1 cellular context compared by ENCODE assay signal in the genomic region with DNA sequence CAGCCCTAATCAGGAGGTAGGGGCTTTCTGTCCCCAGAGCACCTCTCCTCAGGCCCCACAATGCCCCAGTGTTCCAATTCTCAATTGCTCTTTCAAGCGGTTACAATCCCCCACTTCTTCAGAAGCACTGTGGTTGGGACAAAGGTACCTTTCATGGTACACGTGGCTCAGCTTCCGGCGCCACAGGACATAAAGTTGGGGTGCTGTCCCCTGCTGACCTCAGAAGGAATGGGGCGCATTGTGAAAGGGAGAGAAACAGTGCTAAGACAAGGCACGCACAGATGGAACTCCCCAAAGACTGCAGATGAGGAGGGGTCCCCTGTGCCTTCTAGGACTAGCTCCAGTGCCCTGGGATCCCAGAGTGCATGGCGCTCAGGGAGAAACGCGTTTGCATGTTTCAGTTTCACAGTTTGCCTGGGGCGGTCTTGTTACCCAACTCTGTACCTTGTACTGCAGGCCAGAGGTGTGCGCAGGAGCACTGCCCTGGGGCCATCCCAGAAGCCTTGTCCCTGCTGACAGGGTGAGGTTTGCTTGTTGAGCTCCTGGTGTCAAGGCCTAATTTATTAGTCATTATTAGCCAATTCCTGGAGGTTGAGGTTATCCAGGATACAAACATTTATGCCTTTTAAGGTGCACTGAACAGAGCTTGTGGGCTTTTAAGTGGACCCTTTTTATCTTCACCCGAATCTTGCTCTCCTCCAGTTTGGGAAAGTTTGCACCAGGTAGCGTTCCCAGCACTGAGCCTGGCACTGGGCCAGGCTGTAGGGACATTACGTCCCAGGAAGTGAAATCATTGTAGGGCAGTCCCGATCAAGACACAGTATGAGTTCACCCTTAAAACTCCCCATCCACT.
TF ChIP-seq lines count a peak whose summit lies in the region.

No MANE protein-coding gene starts in this region.

TF ChIP-seq in GM12878, 131 proteins besides CTCF, POLR2A, EP300 and RAD21:
- TF ChIP-seq RELA (IDR thresholded peaks at IDR 0.05; ENCODE audit: borderline replicate concordance, partially characterized antibody): no peak
- TF ChIP-seq SREBF2 (IDR thresholded peaks at IDR 0.05; ENCODE audit: low read length): no peak
- TF ChIP-seq, protein P1, sequence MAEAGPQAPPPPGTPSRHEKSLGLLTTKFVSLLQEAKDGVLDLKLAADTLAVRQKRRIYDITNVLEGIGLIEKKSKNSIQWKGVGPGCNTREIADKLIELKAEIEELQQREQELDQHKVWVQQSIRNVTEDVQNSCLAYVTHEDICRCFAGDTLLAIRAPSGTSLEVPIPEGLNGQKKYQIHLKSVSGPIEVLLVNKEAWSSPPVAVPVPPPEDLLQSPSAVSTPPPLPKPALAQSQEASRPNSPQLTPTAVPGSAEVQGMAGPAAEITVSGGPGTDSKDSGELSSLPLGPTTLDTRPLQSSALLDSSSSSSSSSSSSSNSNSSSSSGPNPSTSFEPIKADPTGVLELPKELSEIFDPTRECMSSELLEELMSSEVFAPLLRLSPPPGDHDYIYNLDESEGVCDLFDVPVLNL (IDR thresholded peaks at IDR 0.05; ENCODE audit: low read depth, low read length): no peak
- no peak for TF ChIP-seq RB1 (IDR thresholded peaks at IDR 0.05; ENCODE audit: borderline replicate concordance)
- no peak for TF ChIP-seq ZNF207 (IDR thresholded peaks at IDR 0.05; ENCODE audit: borderline replicate concordance)
- no peak for TF ChIP-seq KDM1A (IDR thresholded peaks at IDR 0.05; ENCODE audit: borderline replicate concordance)
- no peak for TF ChIP-seq WRNIP1 (IDR thresholded peaks at IDR 0.05; ENCODE audit: borderline replicate concordance, low read depth, low read length)
- no peak for TF ChIP-seq SMARCA5 (IDR thresholded peaks at IDR 0.05)
- TF ChIP-seq CREB1 (IDR thresholded peaks at IDR 0.05; ENCODE audit: low read depth): peak; percentile 43; the same call in 1 of the 2 replicates
- 0 out of 2 replicates have a peak, but pooled peaks have one; percentile 31 for TF ChIP-seq NR2F1 (conservative IDR thresholded peaks at IDR 0.05)
- no peak for TF ChIP-seq RCOR1 (conservative IDR thresholded peaks at IDR 0.05; ENCODE audit: low read depth, low read length)
- TF ChIP-seq GABPA (IDR thresholded peaks at IDR 0.05; ENCODE audit: low read depth): peak; percentile 25; the same call in 1 of the 2 replicates
- TF ChIP-seq IKZF2 (IDR thresholded peaks at IDR 0.05): no peak
- TF ChIP-seq PAX8 (IDR thresholded peaks at IDR 0.05): no peak
- TF ChIP-seq, protein P2, sequence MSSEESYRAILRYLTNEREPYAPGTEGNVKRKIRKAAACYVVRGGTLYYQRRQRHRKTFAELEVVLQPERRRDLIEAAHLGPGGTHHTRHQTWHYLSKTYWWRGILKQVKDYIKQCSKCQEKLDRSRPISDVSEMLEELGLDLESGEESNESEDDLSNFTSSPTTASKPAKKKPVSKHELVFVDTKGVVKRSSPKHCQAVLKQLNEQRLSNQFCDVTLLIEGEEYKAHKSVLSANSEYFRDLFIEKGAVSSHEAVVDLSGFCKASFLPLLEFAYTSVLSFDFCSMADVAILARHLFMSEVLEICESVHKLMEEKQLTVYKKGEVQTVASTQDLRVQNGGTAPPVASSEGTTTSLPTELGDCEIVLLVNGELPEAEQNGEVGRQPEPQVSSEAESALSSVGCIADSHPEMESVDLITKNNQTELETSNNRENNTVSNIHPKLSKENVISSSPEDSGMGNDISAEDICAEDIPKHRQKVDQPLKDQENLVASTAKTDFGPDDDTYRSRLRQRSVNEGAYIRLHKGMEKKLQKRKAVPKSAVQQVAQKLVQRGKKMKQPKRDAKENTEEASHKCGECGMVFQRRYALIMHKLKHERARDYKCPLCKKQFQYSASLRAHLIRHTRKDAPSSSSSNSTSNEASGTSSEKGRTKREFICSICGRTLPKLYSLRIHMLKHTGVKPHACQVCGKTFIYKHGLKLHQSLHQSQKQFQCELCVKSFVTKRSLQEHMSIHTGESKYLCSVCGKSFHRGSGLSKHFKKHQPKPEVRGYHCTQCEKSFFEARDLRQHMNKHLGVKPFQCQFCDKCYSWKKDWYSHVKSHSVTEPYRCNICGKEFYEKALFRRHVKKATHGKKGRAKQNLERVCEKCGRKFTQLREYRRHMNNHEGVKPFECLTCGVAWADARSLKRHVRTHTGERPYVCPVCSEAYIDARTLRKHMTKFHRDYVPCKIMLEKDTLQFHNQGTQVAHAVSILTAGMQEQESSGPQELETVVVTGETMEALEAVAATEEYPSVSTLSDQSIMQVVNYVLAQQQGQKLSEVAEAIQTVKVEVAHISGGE (CRISPR knock-in tag; IDR thresholded peaks at IDR 0.05): no peak
- no peak for TF ChIP-seq HDAC6 (IDR thresholded peaks at IDR 0.05; ENCODE audit: unreplicated experiment)
- no peak for TF ChIP-seq MEF2A (IDR thresholded peaks at IDR 0.05; ENCODE audit: insufficient read depth, low read depth, low read length)
- no peak for TF ChIP-seq SP1 (IDR thresholded peaks at IDR 0.05; ENCODE audit: low read depth, low read length)
- peak; percentile 38; the same call in 1 of the 2 replicates for TF ChIP-seq IKZF1 (conservative IDR thresholded peaks at IDR 0.05)
- no peak for TF ChIP-seq LARP7 (IDR thresholded peaks at IDR 0.05)
- TF ChIP-seq CREM (IDR thresholded peaks at IDR 0.05; ENCODE audit: low read depth): peak; percentile 42; the same call in 1 of the 2 replicates
- no peak for TF ChIP-seq MTA3 (IDR thresholded peaks at IDR 0.05; ENCODE audit: borderline replicate concordance, low read length)
- TF ChIP-seq RUNX3 (IDR thresholded peaks at IDR 0.05; ENCODE audit: low read length): peak; percentile 6; the same call in 1 of the 2 replicates
